2 cellular contexts compared by ENCODE assay signal in genomic region chr12:7018350-7019042, GRCh38.
TF ChIP-seq lines count a peak whose summit lies in the region.

Gene LPCAT3, minus strand, starts transcription at chr12:7018476. Its CDS starts 52 bp downstream, at chr12:7018424.

TF ChIP-seq in IMR-90, 13 proteins besides CTCF, POLR2A, EP300 and RAD21:
- no peak for TF ChIP-seq CHD1 (IDR thresholded peaks at IDR 0.05; ENCODE audit: low read depth, low read length)
- no peak for TF ChIP-seq BHLHE40 (IDR thresholded peaks at IDR 0.05; ENCODE audit: low read depth, low read length)
- peak; percentile 48; the same call in 1 of the 2 replicates for TF ChIP-seq MXI1 (IDR thresholded peaks at IDR 0.05; ENCODE audit: borderline replicate concordance, low read depth, low read length)
- TF ChIP-seq FOS (IDR thresholded peaks at IDR 0.05; ENCODE audit: low read depth, low read length), result no peak
- no peak for TF ChIP-seq NFE2L2 (IDR thresholded peaks at IDR 0.05; ENCODE audit: low read depth, low read length)
- no peak for TF ChIP-seq USF2 (IDR thresholded peaks at IDR 0.05; ENCODE audit: low read depth, low read length)
- peak; percentile 66 for TF ChIP-seq SMC3 (IDR thresholded peaks at IDR 0.05; ENCODE audit: low read depth, low read length)
- TF ChIP-seq ELK1 (IDR thresholded peaks at IDR 0.05; ENCODE audit: borderline replicate concordance, low read depth, low read length), result no peak
- peak; percentile 71 for TF ChIP-seq MAZ (IDR thresholded peaks at IDR 0.05; ENCODE audit: borderline replicate concordance, low read depth, low read length)
- peak; percentile 45 for TF ChIP-seq RCOR1 (IDR thresholded peaks at IDR 0.05; ENCODE audit: insufficient replicate concordance, low read length)
- no peak for TF ChIP-seq RFX5 (IDR thresholded peaks at IDR 0.05; ENCODE audit: low read depth, low read length)
- no peak for TF ChIP-seq CEBPB (IDR thresholded peaks at IDR 0.05; ENCODE audit: low read depth, low read length)
- no peak for TF ChIP-seq MAFK (IDR thresholded peaks at IDR 0.05; ENCODE audit: low read depth, low read length)

TF ChIP-seq in endothelial cell of umbilical vein, 7 proteins besides CTCF, POLR2A, EP300 and RAD21:
- peak; percentile 54 for TF ChIP-seq POLR2AphosphoS5 (IDR thresholded peaks at IDR 0.05; ENCODE audit: insufficient read depth, low read depth, low read length)
- TF ChIP-seq GATA2 (IDR thresholded peaks at IDR 0.05; ENCODE audit: insufficient read depth, insufficient read length, low read depth, low read length), result no peak
